14 cellular contexts compared by ENCODE assay signal in the genomic region with DNA sequence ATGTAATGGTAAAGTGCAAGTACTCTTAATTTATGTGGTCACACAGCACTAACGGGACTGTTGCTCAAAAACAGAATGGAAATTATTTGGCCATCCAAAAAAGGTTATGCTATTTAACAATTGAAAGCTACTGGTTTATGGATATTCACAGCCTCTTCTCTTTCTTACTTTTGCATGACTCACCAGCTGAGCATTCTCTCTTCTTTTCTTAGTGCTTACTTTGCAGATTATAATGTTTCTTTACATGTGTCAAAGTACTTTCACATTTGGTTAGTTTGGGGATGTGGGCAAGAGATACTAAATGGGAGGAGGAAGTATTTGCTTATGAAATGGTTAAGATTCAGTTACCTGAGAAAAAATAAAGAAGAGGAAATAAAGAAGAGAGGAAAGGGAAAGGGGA.
DNase-seq lines count a peak whose midpoint lies in the region; ATAC-seq and TF ChIP-seq lines count a peak whose summit lies in the region.
"Had no signal": no experiment of that assay in that cellular context is flagged by ENCODE, and none has a peak within 500 bp of the region (broad histone marks: within the 10 kb centered on the region; RNA-seq: fewer than 3 reads in every experiment).

No MANE protein-coding gene starts in this region.

- H3K27ac Mint-ChIP-seq in CD8-positive, alpha-beta T cell = no peak overlapping the region
- H3K27ac Mint-ChIP-seq in stimulated activated naive B cell treated with anti-CD40 and anti-IgM and Interleukin-4, amounts not matched to agents 10 μg/mL and 1 μg/mL and 100 μg/mL, for 72 hours = no peak overlapping the region
- H3K27ac Mint-ChIP-seq: activated CD4-positive, alpha-beta T cell treated with anti-CD3 and anti-CD28 coated beads, Interleukin-2, amount 10 ng/mL, durations not matched to agents 7 days and 5 days had no signal

- peaks cover 32% of the 10 kb centered on the region for H3K4me1 ChIP-seq in HUES48 (ENCODE audit: control insufficient read depth, insufficient read depth, low read length)
- no peaks in the 10 kb centered on the region for H3K4me1 ChIP-seq in CD8-positive, alpha-beta T cell (ENCODE audit: insufficient read depth, low read length)
- H3K4me1 ChIP-seq: adrenal gland, spleen had no signal

- TF ChIP-seq CTCF in AG10803 (conservative IDR thresholded peaks at IDR 0.05; ENCODE audit: low read length) = no peak
- no peak for TF ChIP-seq CTCF in CD8-positive, alpha-beta T cell (IDR thresholded peaks at IDR 0.05)

- CTCF ChIA-PET in CD8-positive, alpha-beta T cell (lab: Charles Lee) = no interaction called here

- DNase-seq in AG10803 (ENCODE audit: low read depth) = peak; percentile 21
- peak; percentile 26 for DNase-seq in astrocyte of the hippocampus (ENCODE audit: low read depth, low spot score)
- peak; percentile 67 for DNase-seq in iris pigment epithelial cell (ENCODE audit: low read depth)
- no peak for DNase-seq in CD8-positive, alpha-beta T cell
- DNase-seq in activated CD8-positive, alpha-beta memory T cell treated with anti-CD3 and anti-CD28 coated beads for 24 hours = no peak
- DNase-seq in stimulated activated naive B cell treated with anti-CD40 and anti-IgM and Interleukin-4, amounts not matched to agents 10 μg/mL and 1 μg/mL and 100 μg/mL, for 72 hours = no peak
- DNase-seq in activated CD4-positive, alpha-beta T cell treated with anti-CD3 and anti-CD28 coated beads, Interleukin-2, amount 50 U/mL, for 4 hours = no peak
- DNase-seq: activated CD4-positive, alpha-beta T cell treated with anti-CD3 and anti-CD28 coated beads, Interleukin-2, amount 10 ng/mL, durations not matched to agents 7 days and 5 days; activated T-cell treated with anti-CD3 and anti-CD28 coated beads, Interleukin-2, amount 50 U/mL, for 48 hours; adrenal gland; occipital lobe; Right ventricle myocardium superior; spleen had no signal

- H3K4me3 Mint-ChIP-seq in CD8-positive, alpha-beta T cell = no peak overlapping the region
- H3K4me3 Mint-ChIP-seq in stimulated activated naive B cell treated with anti-CD40 and anti-IgM and Interleukin-4, amounts not matched to agents 10 μg/mL and 1 μg/mL and 100 μg/mL, for 72 hours = no peak overlapping the region
- H3K4me3 Mint-ChIP-seq: activated CD4-positive, alpha-beta T cell treated with anti-CD3 and anti-CD28 coated beads, Interleukin-2, amount 10 ng/mL, durations not matched to agents 7 days and 5 days had no signal

- peak overlapping the region; percentile 75 for H3K27ac ChIP-seq in HUES48 (ENCODE audit: low read depth, low read length)
- H3K27ac ChIP-seq in CD8-positive, alpha-beta T cell (ENCODE audit: low read depth, low read length) = no peak overlapping the region
- H3K27ac ChIP-seq: adrenal gland, spleen had no signal

- H3K36me3 ChIP-seq in HUES48 (ENCODE audit: control insufficient read depth, insufficient read depth, low read length) = no peaks in the 10 kb centered on the region
- no peaks in the 10 kb centered on the region for H3K36me3 ChIP-seq in CD8-positive, alpha-beta T cell (ENCODE audit: insufficient read depth, low read length)
- H3K36me3 ChIP-seq: adrenal gland, spleen had no signal

- H3K4me1 Mint-ChIP-seq in CD8-positive, alpha-beta T cell (ENCODE audit: low read depth) = no peaks in the 10 kb centered on the region
- no peaks in the 10 kb centered on the region for H3K4me1 Mint-ChIP-seq in stimulated activated naive B cell treated with anti-CD40 and anti-IgM and Interleukin-4, amounts not matched to agents 10 μg/mL and 1 μg/mL and 100 μg/mL, for 72 hours
- H3K4me1 Mint-ChIP-seq: activated CD4-positive, alpha-beta T cell treated with anti-CD3 and anti-CD28 coated beads, Interleukin-2, amount 10 ng/mL, durations not matched to agents 7 days and 5 days had no signal

- no peaks in the 10 kb centered on the region for H3K9me3 ChIP-seq in HUES48 (ENCODE audit: control insufficient read depth, insufficient read depth, low read length)
- H3K9me3 ChIP-seq in CD8-positive, alpha-beta T cell (ENCODE audit: low read length) = no peaks in the 10 kb centered on the region
- H3K9me3 ChIP-seq: adrenal gland had no signal

- no peak for ATAC-seq in CD8-positive, alpha-beta T cell
- ATAC-seq in stimulated activated naive B cell treated with anti-CD40 and anti-IgM and Interleukin-4, amounts not matched to agents 10 μg/mL and 1 μg/mL and 100 μg/mL, for 72 hours (replicated peaks) = no peak

- H3K9me3 Mint-ChIP-seq in CD8-positive, alpha-beta T cell = peaks cover 14% of the 10 kb centered on the region
- peaks cover 0 to 3% of the 10 kb centered on the region in 2 donors for H3K9me3 Mint-ChIP-seq in stimulated activated naive B cell treated with anti-CD40 and anti-IgM and Interleukin-4, amounts not matched to agents 10 μg/mL and 1 μg/mL and 100 μg/mL, for 72 hours

- POLR2A ChIA-PET in CD8-positive, alpha-beta T cell (lab: Charles Lee) = no interaction called here

- H3K4me3 ChIP-seq in AG10803 (ENCODE audit: low read length) (no peak overlapping the region), HUES48 (ENCODE audit: low read depth, low read length) (peak overlapping the region; percentile 8; the same call in 1 of the 2 replicates)
- H3K4me3 ChIP-seq in CD8-positive, alpha-beta T cell (ENCODE audit: low read depth, low read length) = no peak overlapping the region
- H3K4me3 ChIP-seq: spleen had no signal

- H3K27me3 Mint-ChIP-seq in CD8-positive, alpha-beta T cell (ENCODE audit: low read depth) = no peaks in the 10 kb centered on the region
- H3K27me3 Mint-ChIP-seq in stimulated activated naive B cell treated with anti-CD40 and anti-IgM and Interleukin-4, amounts not matched to agents 10 μg/mL and 1 μg/mL and 100 μg/mL, for 72 hours = no peaks in the 10 kb centered on the region
- H3K27me3 Mint-ChIP-seq: activated CD4-positive, alpha-beta T cell treated with anti-CD3 and anti-CD28 coated beads, Interleukin-2, amount 10 ng/mL, durations not matched to agents 7 days and 5 days had no signal

- H3K36me3 Mint-ChIP-seq in CD8-positive, alpha-beta T cell = no peaks in the 10 kb centered on the region
- no peaks in the 10 kb centered on the region for H3K36me3 Mint-ChIP-seq in stimulated activated naive B cell treated with anti-CD40 and anti-IgM and Interleukin-4, amounts not matched to agents 10 μg/mL and 1 μg/mL and 100 μg/mL, for 72 hours

- no peaks in the 10 kb centered on the region for H3K27me3 ChIP-seq in HUES48 (ENCODE audit: control insufficient read depth, insufficient read depth, low read length)
- no peaks in the 10 kb centered on the region for H3K27me3 ChIP-seq in CD8-positive, alpha-beta T cell (ENCODE audit: insufficient read depth, low read length)
- H3K27me3 ChIP-seq: adrenal gland, spleen had no signal

- intact Hi-C loops in CD8-positive, alpha-beta T cell (cut with DNase I, micrococcal nuclease) = no loop called here

- no peak overlapping the region for H3K9ac ChIP-seq in HUES48 (ENCODE audit: low read depth, low read length)

Comparison
In these comparisons a context has a peak if more than half of its experiments do, and no peak if none do; other contexts are left out.
1. DNase-seq: peak in AG10803 (single experiment), astrocyte of the hippocampus (single experiment) and iris pigment epithelial cell (single experiment); none in CD8-positive, alpha-beta T cell (0 of 7), activated CD8-positive, alpha-beta memory T cell treated with anti-CD3 and anti-CD28 coated beads for 24 hours (single experiment), stimulated activated naive B cell treated with anti-CD40 and anti-IgM and Interleukin-4, amounts not matched to agents 10 μg/mL and 1 μg/mL and 100 μg/mL, for 72 hours (single experiment) and activated CD4-positive, alpha-beta T cell treated with anti-CD3 and anti-CD28 coated beads, Interleukin-2, amount 50 U/mL, for 4 hours (0 of 2).